In the genomic region with DNA sequence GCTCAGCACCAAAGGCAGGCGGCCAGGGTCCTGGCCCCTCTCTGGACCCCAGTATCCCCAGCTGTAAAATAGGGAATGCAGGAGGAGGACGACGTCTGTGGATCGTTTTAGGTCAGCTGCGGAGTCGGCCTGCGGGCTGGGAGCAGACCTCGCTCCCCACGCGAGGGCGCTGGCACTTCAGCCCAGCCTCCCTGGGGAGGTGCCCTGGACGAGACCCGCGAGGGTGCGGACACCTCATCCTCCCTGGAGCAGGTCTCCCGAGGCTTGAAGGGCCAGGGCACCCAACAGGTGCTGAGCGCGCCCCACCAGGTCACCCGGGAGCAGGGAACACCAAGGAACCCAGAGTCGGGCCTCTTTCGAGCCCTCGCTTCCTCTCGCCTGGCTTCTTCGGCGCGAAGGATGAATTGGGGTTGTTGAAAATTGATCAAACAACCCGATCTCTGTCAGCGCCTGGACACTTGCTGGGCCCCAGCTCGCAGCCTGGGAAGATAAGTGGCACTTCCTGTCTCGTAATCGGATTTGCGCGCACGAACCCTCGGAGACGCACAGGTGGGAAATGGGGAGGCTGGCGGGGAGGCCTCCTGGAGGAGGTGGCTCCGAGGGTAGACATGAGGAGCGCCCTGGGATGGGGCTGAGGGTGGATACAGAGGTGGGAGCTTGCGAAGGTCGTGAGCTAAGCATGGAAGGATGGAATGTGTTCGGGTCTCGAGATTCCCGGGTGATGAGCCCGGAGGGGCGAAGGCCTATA, we compare ENCODE assay signal across 8 cellular contexts.
DNase-seq lines count a peak whose midpoint lies in the region; ATAC-seq lines count a peak whose summit lies in the region.

No MANE protein-coding gene starts in this region.

- peak; percentile 60 for DNase-seq in NCI-H146 (lab: John Stamatoyannopoulos, UW)
- DNase-seq in NCI-H146 treated with DMSO at 0.1 percent for 48 hours (lab: John Stamatoyannopoulos, UW; ENCODE audit: unreplicated experiment) = no peak
- peak; percentile 40 for DNase-seq in T follicular helper cell (ENCODE audit: low read depth)
- peak in 32 of 51 donors; percentile 9 to 71 (median 31) for DNase-seq in hypothalamus (lab: John Stamatoyannopoulos, UW)
- DNase-seq in skeletal muscle cell (ENCODE audit: low read depth) = no peak
- DNase-seq in NCI-H187 treated with DMSO at 0.1 percent for 48 hours (lab: John Stamatoyannopoulos, UW) = no peak

- peak overlapping the region; percentile 15 for H3K4me3 ChIP-seq in skeletal muscle cell (ENCODE audit: low read depth, low read length)

- ATAC-seq in HG03175 (IDR thresholded peaks at IDR 0.05; ENCODE audit: unreplicated experiment) = peak; percentile 29

- peak overlapping the region; percentile 70 for H3K27ac ChIP-seq in angular gyrus (ENCODE audit: low read depth, low read length)

Comparison
In these comparisons a context has a peak if more than half of its experiments do, and no peak if none do; other contexts are left out.
1. DNase-seq: peak in NCI-H146 (single experiment), T follicular helper cell (single experiment) and hypothalamus (32 of 51); none in NCI-H146 treated with DMSO at 0.1 percent for 48 hours (single experiment), skeletal muscle cell (single experiment) and NCI-H187 treated with DMSO at 0.1 percent for 48 hours (single experiment).